ENCODE assay signal across 20 cellular contexts in the genomic region with DNA sequence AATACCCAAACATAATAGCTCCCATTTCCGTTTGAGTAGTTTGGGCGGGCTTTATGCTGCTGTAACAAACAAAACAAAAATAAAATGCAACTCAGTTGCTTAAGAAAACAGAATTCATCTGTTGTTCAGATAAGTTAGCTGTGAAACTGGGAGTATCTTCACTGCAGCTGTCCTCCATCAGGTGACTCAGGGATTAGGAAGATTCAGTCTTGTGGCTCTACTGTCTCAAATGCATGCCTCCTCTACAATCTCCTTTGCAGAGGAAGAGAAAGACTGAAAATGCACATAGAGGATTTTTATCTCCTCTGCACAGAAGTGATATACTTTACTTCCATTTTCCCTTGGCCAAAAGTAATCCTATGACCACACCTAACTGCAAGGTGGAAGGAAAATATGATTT.
"Had no signal": no experiment of that assay in that cellular context is flagged by ENCODE, and none has a peak within 500 bp of the region (broad histone marks: within the 10 kb centered on the region; RNA-seq: fewer than 3 reads in every experiment).

No MANE protein-coding gene starts in this region.

- DNase-seq: KBM-7; NCI-H1092 treated with DMSO at 0.1 percent for 48 hours; NCI-H1417; NCI-H1436 treated with DMSO at 0.1 percent for 48 hours; NCI-H1694; NCI-H187 treated with DMSO at 0.1 percent for 48 hours; NCI-H2029 treated with DMSO at 0.1 percent for 48 hours; NCI-H2171 treated with DMSO at 0.1 percent for 48 hours; NCI-H345; NCI-H446 treated with DMSO at 0.1 percent for 48 hours; NCI-H510A treated with DMSO at 0.1 percent for 48 hours; NCI-H526; NK-92 treated with Interleukin-12 subunit alpha and Interleukin-12 subunit beta, amount 100 ng/mL, for 24 hours; PC-9; Peyer's patch; SHP77 treated with DMSO at 0.1 percent for 48 hours; SJCRH30; T-helper 1 cell had no signal

- H2AFZ ChIP-seq: PC-9 had no signal

- H3K4me2 ChIP-seq: PC-9 had no signal

- FAIRE-seq: HTR-8/SVneo had no signal

- H3K4me3 ChIP-seq: PC-9, Peyer's patch, SJCRH30 had no signal

- H3K4me1 ChIP-seq: Peyer's patch, SJCRH30 had no signal

- H3K36me3 ChIP-seq: Peyer's patch, SJCRH30 had no signal

- H3K27ac ChIP-seq: HL-60, PC-9, Peyer's patch, SJCRH30 had no signal

- H3K27me3 ChIP-seq: Peyer's patch, SJCRH30 had no signal

- H3K9me3 ChIP-seq: Peyer's patch, SJCRH30 had no signal
